21 cellular contexts compared by ENCODE assay signal in genomic region chr18:46588971-46589660, GRCh38.
DNase-seq lines count a peak whose midpoint lies in the region; ATAC-seq and TF ChIP-seq lines count a peak whose summit lies in the region.
"Had no signal": no experiment of that assay in that cellular context is flagged by ENCODE, and none has a peak within 500 bp of the region (broad histone marks: within the 10 kb centered on the region; RNA-seq: fewer than 3 reads in every experiment).

No MANE protein-coding gene starts in this region.

- intact Hi-C loops in activated CD4-positive, alpha-beta T cell treated with anti-CD3 and anti-CD28 coated beads, Interleukin-2, amount 10 ng/mL, durations not matched to agents 24 days and 14 days (cut with micrococcal nuclease) = no loop called here
- intact Hi-C loops in thyroid gland (cut with DNase I) (no loop called here), right lobe of liver (cut with DNase I) (no loop called here)

- H3K27me3 Mint-ChIP-seq in activated CD4-positive, alpha-beta T cell treated with anti-CD3 and anti-CD28 coated beads, Interleukin-2, amount 10 ng/mL, durations not matched to agents 24 days and 14 days = peaks cover 14% of the 10 kb centered on the region

- no peaks in the 10 kb centered on the region for H3K36me3 ChIP-seq in thyroid gland
- no peaks in the 10 kb centered on the region for H3K36me3 ChIP-seq in right lobe of liver
- H3K36me3 ChIP-seq: BLaER1 had no signal

- no peaks in the 10 kb centered on the region for H3K36me3 Mint-ChIP-seq in activated CD4-positive, alpha-beta T cell treated with anti-CD3 and anti-CD28 coated beads, Interleukin-2, amount 10 ng/mL, durations not matched to agents 24 days and 14 days (ENCODE audit: low read depth)
- H3K36me3 Mint-ChIP-seq: CD4-positive, CD25-positive, alpha-beta regulatory T cell; CD8-positive, alpha-beta T cell had no signal

- H3K27me3 ChIP-seq in thyroid gland (no peaks in the 10 kb centered on the region), right lobe of liver (no peaks in the 10 kb centered on the region)
- H3K27me3 ChIP-seq: BLaER1 had no signal

- WGBS in thyroid gland, 2 donors = 23 to 30% methylated on average over 8 of the region's 8 CpGs
- 46% methylated on average over 8 of the region's 8 CpGs for WGBS in right lobe of liver (ENCODE audit: insufficient coverage, low coverage, low lambda C conversion rate, missing lambda C conversion rate)

- H3K9me3 ChIP-seq in thyroid gland (no peaks in the 10 kb centered on the region), right lobe of liver (no peaks in the 10 kb centered on the region)
- H3K9me3 ChIP-seq: BLaER1, Caco-2 had no signal

- H3K27ac Mint-ChIP-seq in activated CD4-positive, alpha-beta T cell treated with anti-CD3 and anti-CD28 coated beads, Interleukin-2, amount 10 ng/mL, durations not matched to agents 24 days and 14 days = no peak overlapping the region
- H3K27ac Mint-ChIP-seq: B cell; CD4-positive, CD25-positive, alpha-beta regulatory T cell; CD8-positive, alpha-beta T cell; H9 had no signal

- TF ChIP-seq CTCF in thyroid gland (IDR thresholded peaks at IDR 0.05) (no peak), right lobe of liver (IDR thresholded peaks at IDR 0.05) (no peak)

- H3K4me3 Mint-ChIP-seq in activated CD4-positive, alpha-beta T cell treated with anti-CD3 and anti-CD28 coated beads, Interleukin-2, amount 10 ng/mL, durations not matched to agents 24 days and 14 days = no peak overlapping the region
- H3K4me3 Mint-ChIP-seq: B cell; CD4-positive, CD25-positive, alpha-beta regulatory T cell; CD8-positive, alpha-beta T cell; H9 had no signal

- no peaks in the 10 kb centered on the region for H3K9me3 Mint-ChIP-seq in activated CD4-positive, alpha-beta T cell treated with anti-CD3 and anti-CD28 coated beads, Interleukin-2, amount 10 ng/mL, durations not matched to agents 24 days and 14 days
- H3K9me3 Mint-ChIP-seq: CD8-positive, alpha-beta T cell; H9 had no signal

- peaks cover 0 to 30% of the 10 kb centered on the region in 2 donors for H3K4me1 ChIP-seq in thyroid gland
- no peaks in the 10 kb centered on the region for H3K4me1 ChIP-seq in right lobe of liver
- H3K4me1 ChIP-seq: BLaER1, Caco-2 had no signal

- ATAC-seq in right lobe of liver = no peak
- ATAC-seq: CD8-positive, alpha-beta T cell; GM12878; HCT116 had no signal

- H3K27ac ChIP-seq in thyroid gland = peak overlapping the region in 2 of 3 donors; percentile 78 to 89
- no peak overlapping the region for H3K27ac ChIP-seq in right lobe of liver
- H3K27ac ChIP-seq: 22Rv1, BLaER1, C4-2B, GM23248 had no signal

- H3K4me1 Mint-ChIP-seq in activated CD4-positive, alpha-beta T cell treated with anti-CD3 and anti-CD28 coated beads, Interleukin-2, amount 10 ng/mL, durations not matched to agents 24 days and 14 days = no peaks in the 10 kb centered on the region
- H3K4me1 Mint-ChIP-seq: B cell; CD4-positive, CD25-positive, alpha-beta regulatory T cell had no signal

- TF ChIP-seq POLR2A in thyroid gland (IDR thresholded peaks at IDR 0.05) = no peak
- no peak for TF ChIP-seq POLR2A in right lobe of liver (IDR thresholded peaks at IDR 0.05)

- H3K4me3 ChIP-seq in thyroid gland (replicated peaks in 1 of 3) (no peak overlapping the region), right lobe of liver (no peak overlapping the region)
- H3K4me3 ChIP-seq: BLaER1, GM12878, GM23248 had no signal

- peak; percentile 38 for DNase-seq in activated CD4-positive, alpha-beta T cell treated with anti-CD3 and anti-CD28 coated beads, Interleukin-2, amount 10 ng/mL, durations not matched to agents 24 days and 14 days
- no peak for DNase-seq in activated CD4-positive, alpha-beta T cell treated with anti-CD3 and anti-CD28 coated beads for 4 hours
- DNase-seq in mucosa of gallbladder (ENCODE audit: low spot score) = peak; percentile 6
- DNase-seq in thyroid gland = peak; percentile 79 to 84
- no peak for DNase-seq in germinal center (ENCODE audit: low spot score)
- DNase-seq in right lobe of liver = no peak
- DNase-seq: Caco-2; CD4-positive, CD25-positive, alpha-beta regulatory T cell; CD8-positive, alpha-beta T cell; DMS 273 treated with DMSO at 0.1 percent for 48 hours; DMS79; EL; GDM1; GM23248; H9 had no signal

Comparison
In these comparisons a context has a peak if more than half of its experiments do, and no peak if none do; other contexts are left out.
1. DNase-seq: peak in activated CD4-positive, alpha-beta T cell treated with anti-CD3 and anti-CD28 coated beads, Interleukin-2, amount 10 ng/mL, durations not matched to agents 24 days and 14 days (single experiment), mucosa of gallbladder (single experiment) and thyroid gland (2 of 2); none in activated CD4-positive, alpha-beta T cell treated with anti-CD3 and anti-CD28 coated beads for 4 hours (0 of 2), germinal center (single experiment) and right lobe of liver (0 of 3).
2. H3K27ac ChIP-seq: peak in thyroid gland (2 of 3); none in right lobe of liver (0 of 3).